In the genomic region with DNA sequence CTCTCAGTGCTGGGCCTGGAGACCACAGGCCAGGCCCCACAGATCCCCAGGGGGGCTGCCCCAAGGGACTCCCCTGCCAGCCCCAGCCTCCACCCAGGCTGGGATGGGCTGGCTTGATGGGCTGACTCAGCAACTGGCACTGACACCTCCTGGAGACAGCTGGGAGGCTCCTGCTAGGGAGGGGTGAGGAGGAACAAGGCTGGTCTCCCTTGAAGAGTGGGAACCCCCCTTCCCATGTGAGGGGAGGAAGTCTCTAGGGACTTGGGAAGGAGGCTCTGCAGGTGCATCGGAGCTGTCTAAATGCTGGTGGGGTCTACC, we compare ENCODE assay signal across 9 cellular contexts. TPM values are rescaled to one million over a fixed set of nuclear protein-coding genes. Genes with fewer than 3 reads are reported as not detected.
A peak's percentile ranks its signal among the peaks of the same experiment; 100 is the strongest.
DNase-seq lines count a peak whose midpoint lies in the region; ATAC-seq, FAIRE-seq and TF ChIP-seq lines count a peak whose summit lies in the region.
"Had no signal": no experiment of that assay in that cellular context is flagged by ENCODE, and none has a peak within 500 bp of the region (broad histone marks: within the 10 kb centered on the region; RNA-seq: fewer than 3 reads in every experiment).

No MANE protein-coding gene starts in this region.

- peak overlapping the region; percentile 40 to 82 (median 66) for H3K27ac ChIP-seq in pancreas

- TF ChIP-seq CTCF in GM13977 (IDR thresholded peaks at IDR 0.05; ENCODE audit: extremely low read depth, insufficient read depth, missing control alignments) = no peak
- no peak for TF ChIP-seq CTCF in pancreas (IDR thresholded peaks at IDR 0.05)

- H3K27me3 Mint-ChIP-seq in dendritic cell treated with granulocyte-macrophage colony-stimulating factor and Interleukin-4, amounts not matched to agents 40 ng/mL and 50 ng/mL, for 4 days = peaks cover 2% of the 10 kb centered on the region

- H3K36me3 ChIP-seq in pancreas = no peaks in the 10 kb centered on the region

- intact Hi-C loops in dendritic cell treated with granulocyte-macrophage colony-stimulating factor and Interleukin-4, amounts not matched to agents 40 ng/mL and 50 ng/mL, for 4 days (cut with micrococcal nuclease) = no loop called here
- intact Hi-C loops in pancreas (cut with DNase I) = no loop called here

- H3K4me1 Mint-ChIP-seq in dendritic cell treated with granulocyte-macrophage colony-stimulating factor and Interleukin-4, amounts not matched to agents 40 ng/mL and 50 ng/mL, for 4 days (ENCODE audit: low read depth) = peaks cover 50% of the 10 kb centered on the region

- FAIRE-seq in pancreas (lab: Jason Lieb, UNC) = no peak
- no peak for FAIRE-seq in GM12891 (lab: Jason Lieb, UNC)

- ATAC-seq in pancreas (peak in 3 of 4 donors; percentile 29 to 51 (median 36)), HG02852 (IDR thresholded peaks at IDR 0.05; ENCODE audit: unreplicated experiment) (no peak), GM21619 (IDR thresholded peaks at IDR 0.05; ENCODE audit: unreplicated experiment) (no peak), GM21526 (IDR thresholded peaks at IDR 0.05; ENCODE audit: low FRiP score, unreplicated experiment) (no peak)

- no peaks in the 10 kb centered on the region for H3K9me3 Mint-ChIP-seq in dendritic cell treated with granulocyte-macrophage colony-stimulating factor and Interleukin-4, amounts not matched to agents 40 ng/mL and 50 ng/mL, for 4 days

- 78 to 82% methylated on average over 1 of the region's 1 CpG for WGBS in pancreas, 2 donors

- DNase-seq in GM13977 (ENCODE audit: low spot score) = peak; percentile 57
- peak; percentile 49 for DNase-seq in MV-4-11 (lab: John Stamatoyannopoulos, UW)
- DNase-seq in pancreas = peak in 1 of 6 donors; percentile 70
- no peak for DNase-seq in GM12891 (ENCODE audit: insufficient read length, low spot score)

- H3K9me3 ChIP-seq in pancreas = no peaks in the 10 kb centered on the region

- H3K4me3 ChIP-seq in pancreas = no peak overlapping the region

- peak overlapping the region; percentile 76 for H3K27ac Mint-ChIP-seq in dendritic cell treated with granulocyte-macrophage colony-stimulating factor and Interleukin-4, amounts not matched to agents 40 ng/mL and 50 ng/mL, for 4 days

- peaks cover 41 to 65% (median 49%) of the 10 kb centered on the region in 3 donors for H3K4me1 ChIP-seq in pancreas

- H3K36me3 Mint-ChIP-seq in dendritic cell treated with granulocyte-macrophage colony-stimulating factor and Interleukin-4, amounts not matched to agents 40 ng/mL and 50 ng/mL, for 4 days (ENCODE audit: low read depth) = peaks cover 9% of the 10 kb centered on the region

- no peaks in the 10 kb centered on the region for H3K27me3 ChIP-seq in pancreas

- H3K4me3 Mint-ChIP-seq in dendritic cell treated with granulocyte-macrophage colony-stimulating factor and Interleukin-4, amounts not matched to agents 40 ng/mL and 50 ng/mL, for 4 days = peak overlapping the region; percentile 58

- TF ChIP-seq POLR2A in GM12891 (IDR thresholded peaks at IDR 0.05; ENCODE audit: low read depth, low read length) = no peak

- in situ Hi-C loops in GM13977 (cut with MboI; ENCODE audit: low pct_unique_long_range_greater_than_20kb, low sequenced_read_pairs, unreplicated experiment) = loop anchor here (25.0 kb wide), 1 partner anchor 428 kb away; the partner anchor contains the start of gene SUMO2

TF ChIP-seq in GM12891, 5 proteins besides CTCF, POLR2A, EP300 and RAD21:
- no peak for TF ChIP-seq SPI1 (IDR thresholded peaks at IDR 0.05; ENCODE audit: low read depth, low read length)

RNA-seq across cellular contexts. Expression of gene NHERF1, which starts 10.4 kb away (rescaled TPM):
- total RNA-seq in pancreas = 10 to 100 TPM; 40.1 to 78.5 (median 55.9) TPM
- polyA plus RNA-seq in pancreas = 10 to 100 TPM; 48.9 to 91.9 TPM
- polyA plus RNA-seq in GM12891 (2012; ENCODE audit: low read depth, missing spikeins) = 19.1 TPM

RNA-seq across cellular contexts. Expression of gene NAT9, which starts 17.3 kb away (rescaled TPM):
- 10 to 100 TPM; 14.4 to 27.6 (median 22.4) TPM for total RNA-seq in pancreas
- 10 to 100 TPM; 38.3 to 38.5 TPM for polyA plus RNA-seq in pancreas
- 32.7 TPM for polyA plus RNA-seq in GM12891 (2012; ENCODE audit: low read depth, missing spikeins)

RNA-seq across cellular contexts. Expression of gene RAB37, which starts 21.7 kb away (rescaled TPM):
- 1 to 10 TPM in 3 of 6 donors, under 1 TPM in 3; 0.79 to 1.8 (median 1.2) TPM for total RNA-seq in pancreas
- 1 to 10 TPM; 1.3 to 3.1 TPM for polyA plus RNA-seq in pancreas
- 8.5 TPM for polyA plus RNA-seq in GM12891 (2012; ENCODE audit: low read depth, missing spikeins)
- total RNA-seq: glomerular endothelial cell had no signal

RNA-seq across cellular contexts. Expression of gene CD300LF, which starts 46.1 kb away (rescaled TPM):
- 1 to 10 TPM in 1 of 6 donors, under 1 TPM in 5; 0.19 to 4.7 (median 0.26) TPM for total RNA-seq in pancreas
- polyA plus RNA-seq in pancreas = under 1 TPM; 0.28 to 0.42 TPM
- not detected for polyA plus RNA-seq in GM12891 (2012; ENCODE audit: low read depth, missing spikeins)
- total RNA-seq: glomerular endothelial cell had no signal

Comparison
In these comparisons a context has a peak if more than half of its experiments do, and no peak if none do; other contexts are left out.
1. ATAC-seq: peak in pancreas (3 of 4); none in HG02852 (single experiment), GM21619 (single experiment) and GM21526 (single experiment).